ENCODE assay signal across 8 cellular contexts in the genomic region with DNA sequence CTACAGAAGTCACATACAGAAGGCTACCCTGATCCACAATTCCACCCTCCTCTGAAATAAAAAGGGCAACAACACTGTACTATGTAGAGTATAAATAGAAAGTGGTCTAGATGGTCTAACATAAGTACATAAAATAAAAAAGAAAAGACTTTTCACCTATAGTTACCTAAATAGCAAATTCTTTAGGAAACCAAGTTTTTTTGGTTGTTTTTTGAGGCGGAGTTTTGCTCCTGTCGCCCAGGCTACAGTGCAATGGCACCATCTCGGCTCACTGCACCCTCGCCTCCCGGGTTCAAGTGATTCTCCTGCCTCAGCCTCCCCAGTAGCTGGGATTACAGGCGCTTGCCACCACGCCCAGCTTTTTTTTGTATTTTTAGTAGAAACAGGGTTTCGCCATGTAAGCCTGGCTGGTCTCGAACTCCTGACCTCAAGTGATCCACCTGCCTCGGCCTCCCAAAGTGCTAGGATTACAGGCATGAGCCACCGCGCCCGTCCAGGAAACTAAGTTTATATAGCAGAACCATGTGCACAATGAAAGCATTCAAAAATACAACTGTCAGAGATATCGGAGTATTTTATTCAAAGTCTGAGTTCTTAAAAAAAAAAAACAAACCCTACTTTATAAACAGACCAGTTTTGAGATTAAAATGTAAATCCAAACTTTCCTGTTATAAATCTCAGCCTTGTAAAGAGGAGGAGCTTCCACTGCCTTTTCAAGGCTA. TPM values are rescaled to one million over a fixed set of nuclear protein-coding genes. Genes with fewer than 3 reads are reported as not detected.
DNase-seq lines count a peak whose midpoint lies in the region; ATAC-seq, FAIRE-seq and TF ChIP-seq lines count a peak whose summit lies in the region.

No MANE protein-coding gene starts in this region.

- peak overlapping the region; percentile 72 for H3K4me3 ChIP-seq in BLaER1
- peak overlapping the region; percentile 89 for H3K4me3 ChIP-seq in NB4 (ENCODE audit: low read depth, low read length)

- no peak for FAIRE-seq in urothelium cell line (lab: Jason Lieb, UNC)

- no peak for TF ChIP-seq POLR2A in NB4 (IDR thresholded peaks at IDR 0.05; ENCODE audit: extremely low read depth, insufficient read length)

- H3K9me3 Mint-ChIP-seq in effector memory CD8-positive, alpha-beta T cell: no peaks in the 10 kb centered on the region
- H3K9me3 Mint-ChIP-seq in neural crest cell: no peaks in the 10 kb centered on the region

- H3K9ac ChIP-seq in BLaER1: peak overlapping the region; percentile 68

- peaks cover 55% of the 10 kb centered on the region for H3K4me1 ChIP-seq in BLaER1

- H3K27me3 Mint-ChIP-seq in effector memory CD8-positive, alpha-beta T cell: no peaks in the 10 kb centered on the region
- H3K27me3 Mint-ChIP-seq in neural crest cell (ENCODE audit: low read depth): peaks cover 6% of the 10 kb centered on the region

- H4K20me1 ChIP-seq in BLaER1: peaks cover 59% of the 10 kb centered on the region

- H3K4me1 Mint-ChIP-seq in effector memory CD8-positive, alpha-beta T cell (ENCODE audit: low read depth in 2 of 2): peaks cover 45 to 56% of the 10 kb centered on the region in 2 donors
- peaks cover 31% of the 10 kb centered on the region for H3K4me1 Mint-ChIP-seq in neural crest cell

- ATAC-seq in effector memory CD8-positive, alpha-beta T cell (replicated peaks): no peak
- ATAC-seq in HG02763 (IDR thresholded peaks at IDR 0.05; ENCODE audit: unreplicated experiment): no peak

- H3K36me3 Mint-ChIP-seq in effector memory CD8-positive, alpha-beta T cell (ENCODE audit: insufficient read depth): peaks cover 44% of the 10 kb centered on the region
- no peaks in the 10 kb centered on the region for H3K36me3 Mint-ChIP-seq in neural crest cell (ENCODE audit: low read depth)

- no peaks in the 10 kb centered on the region for H3K27me3 ChIP-seq in BLaER1

- no peak overlapping the region for H3K27ac ChIP-seq in BLaER1

- H3K4me3 Mint-ChIP-seq in effector memory CD8-positive, alpha-beta T cell: peak overlapping the region; percentile 99
- peak overlapping the region; percentile 96 for H3K4me3 Mint-ChIP-seq in neural crest cell

- H3K27ac Mint-ChIP-seq in effector memory CD8-positive, alpha-beta T cell: peak overlapping the region; percentile 97
- no peak overlapping the region for H3K27ac Mint-ChIP-seq in neural crest cell (ENCODE audit: unreplicated experiment)

- DNase-seq in NB4 (ENCODE audit: low read depth) (no peak), neural crest cell (ENCODE audit: low read depth, low spot score) (no peak), NCI-H2227 (lab: John Stamatoyannopoulos, UW; ENCODE audit: unreplicated experiment) (no peak), KG1 (lab: John Stamatoyannopoulos, UW) (no peak), urothelium cell line (ENCODE audit: low spot score) (no peak)
- no peak for DNase-seq in effector memory CD8-positive, alpha-beta T cell

- TF ChIP-seq CTCF in NB4 (IDR thresholded peaks at IDR 0.05; ENCODE audit: low read depth, low read length) (no peak), neural crest cell (conservative IDR thresholded peaks at IDR 0.05) (no peak)

- H3K9me3 ChIP-seq in BLaER1: no peaks in the 10 kb centered on the region

- H3K36me3 ChIP-seq in BLaER1: peaks cover 19% of the 10 kb centered on the region

- H3K4me2 ChIP-seq in BLaER1: peak overlapping the region; percentile 84

RNA-seq across cellular contexts. Expression of a gene that starts 1.7 kb away (rescaled TPM):
- 92.2 and 97.4 TPM in 2 replicates for total RNA-seq in neural crest cell
